13 cellular contexts compared by ENCODE assay signal in the genomic region with DNA sequence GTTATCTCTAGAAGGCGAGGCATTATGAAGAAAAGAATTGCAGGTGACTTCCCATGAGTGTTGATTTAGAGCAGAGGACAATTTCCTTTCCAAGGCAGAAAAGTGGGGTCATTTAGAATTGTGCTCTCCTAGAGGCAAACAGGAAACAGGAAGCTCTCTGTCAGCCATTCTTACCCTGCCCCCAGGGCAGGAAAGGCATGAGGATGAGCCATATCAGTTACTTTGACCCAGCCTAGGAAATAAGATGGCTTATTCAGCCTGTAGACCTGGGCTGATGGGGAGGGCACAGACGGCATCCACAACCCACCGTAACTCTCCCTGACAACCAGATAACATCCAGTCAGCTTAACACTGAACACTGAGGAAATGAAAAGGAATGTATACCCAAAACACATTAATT.
DNase-seq lines count a peak whose midpoint lies in the region; ATAC-seq and TF ChIP-seq lines count a peak whose summit lies in the region.
"Had no signal": no experiment of that assay in that cellular context is flagged by ENCODE, and none has a peak within 500 bp of the region (broad histone marks: within the 10 kb centered on the region; RNA-seq: fewer than 3 reads in every experiment).

No MANE protein-coding gene starts in this region.

- H3K4me3 ChIP-seq in PC-3 (ENCODE audit: low read length): no peak overlapping the region
- H3K4me3 ChIP-seq in fibroblast of pulmonary artery (replicated peaks; ENCODE audit: low read depth, low read length): no peak overlapping the region
- H3K4me3 ChIP-seq: MG63 had no signal

- H3K9me2 ChIP-seq in PC-3 (replicated peaks; ENCODE audit: low read length): no peaks in the 10 kb centered on the region

- intact Hi-C loops in PC-3 (cut with micrococcal nuclease): loop anchor here (10.0 kb wide), 1 partner anchor 51 kb away; no protein-coding TSS in a partner anchor

- H4K20me1 ChIP-seq in PC-3 (ENCODE audit: low read length): no peaks in the 10 kb centered on the region

- CTCF ChIA-PET in PC-3 (lab: Charles Lee): no interaction called here

- POLR2A ChIA-PET in PC-3 (lab: Charles Lee; ENCODE audit: unreplicated experiment): no interaction called here

- peak; percentile 3 to 4 for DNase-seq in SHP77 (lab: John Stamatoyannopoulos, UW)
- no peak for DNase-seq in SHP77 treated with DMSO at 0.1 percent for 48 hours (lab: John Stamatoyannopoulos, UW)
- DNase-seq in PC-3: peak; percentile 50
- peak; percentile 13 for DNase-seq in fibroblast of pulmonary artery (ENCODE audit: low read depth)
- DNase-seq in pulmonary artery endothelial cell (ENCODE audit: low read depth, low spot score): peak; percentile 61
- no peak for DNase-seq in NCI-H1930 (lab: John Stamatoyannopoulos, UW)
- DNase-seq: activated CD4-positive, alpha-beta T cell treated with anti-CD3 and anti-CD28 coated beads, Interleukin-2, amount 50 U/mL, for 4 hours; activated effector memory CD4-positive, alpha-beta T cell treated with Interleukin-2 at 50 U/mL for 16 hours; MG63; naive thymus-derived CD4-positive, alpha-beta T cell; NCI-H446 treated with DMSO at 0.1 percent for 48 hours had no signal

- H3F3A ChIP-seq in PC-3 (ENCODE audit: low read length, unreplicated experiment): no peaks in the 10 kb centered on the region

- H3K9ac ChIP-seq in PC-3 (ENCODE audit: low read length): no peak overlapping the region

- H3K4me2 ChIP-seq in PC-3 (ENCODE audit: low read length): no peak overlapping the region

- ATAC-seq in PC-3 (no peak), GM19452 (IDR thresholded peaks at IDR 0.05; ENCODE audit: unreplicated experiment) (no peak), GM21529 (IDR thresholded peaks at IDR 0.05; ENCODE audit: unreplicated experiment) (no peak)
- ATAC-seq: naive thymus-derived CD4-positive, alpha-beta T cell had no signal

- no peaks in the 10 kb centered on the region for H3K27me3 ChIP-seq in PC-3 (ENCODE audit: low read length)
- H3K27me3 ChIP-seq: MG63 had no signal

- H3K4me1 ChIP-seq in PC-3 (ENCODE audit: insufficient read depth, low read length): 0 out of 2 replicates have a peak, but pooled peaks cover 5% of the 10 kb centered on the region

- no peak overlapping the region for H3K27ac ChIP-seq in PC-3 (ENCODE audit: low read length)

- TF ChIP-seq CTCF in PC-3 (conservative IDR thresholded peaks at IDR 0.05; ENCODE audit: low read depth, low read length) (no peak), fibroblast of pulmonary artery (IDR thresholded peaks at IDR 0.05; ENCODE audit: low read length, missing control alignments) (no peak)

- H3K9me3 ChIP-seq in PC-3 (ENCODE audit: low read length): no peaks in the 10 kb centered on the region
- H3K9me3 ChIP-seq: MG63 had no signal

- no TSS peak for BruUV-seq in PC-3 (replicated peaks; lab: Mats Ljungman, UMichigan)

- no peaks in the 10 kb centered on the region for H3K36me3 ChIP-seq in PC-3 (ENCODE audit: low read depth, low read length)
- H3K36me3 ChIP-seq: MG63 had no signal

- no peak overlapping the region for H2AFZ ChIP-seq in PC-3 (ENCODE audit: low read length)

- H3K79me2 ChIP-seq in PC-3 (ENCODE audit: low read length): no peaks in the 10 kb centered on the region

Comparison
In these comparisons a context has a peak if more than half of its experiments do, and no peak if none do; other contexts are left out.
1. DNase-seq: peak in SHP77 (2 of 2), PC-3 (single experiment), fibroblast of pulmonary artery (single experiment) and pulmonary artery endothelial cell (single experiment); none in SHP77 treated with DMSO at 0.1 percent for 48 hours (single experiment) and NCI-H1930 (0 of 2).